28 cellular contexts compared by ENCODE assay signal in the genomic region with DNA sequence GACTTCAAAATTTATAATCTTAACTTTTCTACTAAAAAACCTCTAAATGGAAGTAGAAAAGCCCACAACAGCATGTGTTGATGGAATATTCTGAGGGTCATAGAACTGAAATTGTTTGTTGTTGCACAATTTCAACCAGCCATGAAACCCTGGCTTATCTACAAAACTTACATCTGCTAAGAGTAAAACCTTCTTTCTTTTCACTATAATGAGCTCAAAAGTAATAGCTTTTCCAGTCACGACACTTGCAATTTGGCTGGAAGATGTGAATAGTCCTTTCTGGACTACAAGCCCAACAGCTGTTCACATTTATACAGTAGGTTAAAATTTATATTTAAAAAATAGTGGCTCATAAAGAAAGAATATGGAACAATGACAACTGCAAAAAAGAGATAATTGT.
"Had no signal": no experiment of that assay in that cellular context is flagged by ENCODE, and none has a peak within 500 bp of the region (broad histone marks: within the 10 kb centered on the region; RNA-seq: fewer than 3 reads in every experiment).

No MANE protein-coding gene starts in this region.

- H3K9me3 Mint-ChIP-seq: activated CD4-positive, alpha-beta memory T cell treated with anti-CD3 and anti-CD28 coated beads, Interleukin-2, amount 10 ng/mL, durations not matched to agents 7 days and 5 days; activated CD4-positive, alpha-beta T cell treated with anti-CD3 and anti-CD28 coated beads, Interleukin-2, amount 10 ng/mL, durations not matched to agents 7 days and 5 days; activated naive CD4-positive, alpha-beta T cell treated with anti-CD3 and anti-CD28 coated beads, Interleukin-2, amount 10 ng/mL, durations not matched to agents 7 days and 5 days; activated naive CD4-positive, alpha-beta T cell treated with anti-CD3 and anti-CD28 coated beads, Interleukin-2, amount 50 U/mL, for 72 hours; activated T-cell treated with anti-CD3 and anti-CD28 coated beads, Interleukin-2, amount 50 U/mL, for 24 hours; activated T-cell treated with anti-CD3 and anti-CD28 coated beads, Interleukin-2, amount 50 U/mL, for 72 hours; central memory CD8-positive, alpha-beta T cell; dendritic cell treated with granulocyte-macrophage colony-stimulating factor and Interleukin-4, amounts not matched to agents 40 ng/mL and 50 ng/mL, for 4 days; endodermal cell had no signal

- ATAC-seq: activated naive CD4-positive, alpha-beta T cell treated with anti-CD3 and anti-CD28 coated beads, Interleukin-2, amount 50 U/mL, for 72 hours; activated T-cell treated with anti-CD3 and anti-CD28 coated beads, Interleukin-2, amount 50 U/mL, for 72 hours had no signal

- H3K4me1 Mint-ChIP-seq: activated CD4-positive, alpha-beta memory T cell treated with anti-CD3 and anti-CD28 coated beads, Interleukin-2, amount 10 ng/mL, durations not matched to agents 7 days and 5 days; activated CD4-positive, alpha-beta T cell treated with anti-CD3 and anti-CD28 coated beads, Interleukin-2, amount 10 ng/mL, durations not matched to agents 7 days and 5 days; activated naive CD4-positive, alpha-beta T cell treated with anti-CD3 and anti-CD28 coated beads, Interleukin-2, amount 10 ng/mL, durations not matched to agents 7 days and 5 days; activated naive CD8-positive, alpha-beta T cell treated with anti-CD3 and anti-CD28 coated beads, Interleukin-2, amount 10 ng/mL, durations not matched to agents 7 days and 5 days; central memory CD8-positive, alpha-beta T cell had no signal

- H3K27me3 ChIP-seq: brain microvascular endothelial cell, esophagus muscularis mucosa had no signal

- H3K9me3 ChIP-seq: esophagus muscularis mucosa had no signal

- H3K36me3 Mint-ChIP-seq: activated naive CD4-positive, alpha-beta T cell treated with anti-CD3 and anti-CD28 coated beads, Interleukin-2, amount 10 ng/mL, durations not matched to agents 7 days and 5 days; activated naive CD4-positive, alpha-beta T cell treated with anti-CD3 and anti-CD28 coated beads, Interleukin-2, amount 50 U/mL, for 72 hours; activated naive CD8-positive, alpha-beta T cell treated with anti-CD3 and anti-CD28 coated beads, Interleukin-2, amount 10 ng/mL, durations not matched to agents 7 days and 5 days had no signal

- H3K36me3 ChIP-seq: brain microvascular endothelial cell, esophagus muscularis mucosa had no signal

- H3K4me3 ChIP-seq: coronary artery, dorsolateral prefrontal cortex, esophagus muscularis mucosa had no signal

- H3K27ac Mint-ChIP-seq: activated CD4-positive, alpha-beta memory T cell treated with anti-CD3 and anti-CD28 coated beads, Interleukin-2, amount 10 ng/mL, durations not matched to agents 7 days and 5 days; activated CD4-positive, alpha-beta T cell treated with anti-CD3 and anti-CD28 coated beads, Interleukin-2, amount 10 ng/mL, durations not matched to agents 7 days and 5 days; activated naive CD4-positive, alpha-beta T cell treated with anti-CD3 and anti-CD28 coated beads, Interleukin-2, amount 10 ng/mL, durations not matched to agents 7 days and 5 days; activated naive CD4-positive, alpha-beta T cell treated with anti-CD3 and anti-CD28 coated beads, Interleukin-2, amount 50 U/mL, for 72 hours; activated naive CD8-positive, alpha-beta T cell treated with anti-CD3 and anti-CD28 coated beads, Interleukin-2, amount 10 ng/mL, durations not matched to agents 7 days and 5 days; activated T-cell treated with anti-CD3 and anti-CD28 coated beads, Interleukin-2, amount 50 U/mL, for 24 hours; activated T-cell treated with anti-CD3 and anti-CD28 coated beads, Interleukin-2, amount 50 U/mL, for 72 hours; dendritic cell treated with granulocyte-macrophage colony-stimulating factor and Interleukin-4, amounts not matched to agents 40 ng/mL and 50 ng/mL, for 4 days; endodermal cell had no signal

- H3K4me1 ChIP-seq: esophagus muscularis mucosa had no signal

- H3K4me3 Mint-ChIP-seq: activated CD4-positive, alpha-beta memory T cell treated with anti-CD3 and anti-CD28 coated beads, Interleukin-2, amount 10 ng/mL, durations not matched to agents 7 days and 5 days; activated CD4-positive, alpha-beta T cell treated with anti-CD3 and anti-CD28 coated beads, Interleukin-2, amount 10 ng/mL, durations not matched to agents 7 days and 5 days; activated naive CD4-positive, alpha-beta T cell treated with anti-CD3 and anti-CD28 coated beads, Interleukin-2, amount 10 ng/mL, durations not matched to agents 7 days and 5 days; activated naive CD8-positive, alpha-beta T cell treated with anti-CD3 and anti-CD28 coated beads, Interleukin-2, amount 10 ng/mL, durations not matched to agents 7 days and 5 days; activated T-cell treated with anti-CD3 and anti-CD28 coated beads, Interleukin-2, amount 50 U/mL, for 24 hours; activated T-cell treated with anti-CD3 and anti-CD28 coated beads, Interleukin-2, amount 50 U/mL, for 72 hours; central memory CD8-positive, alpha-beta T cell; dendritic cell treated with granulocyte-macrophage colony-stimulating factor and Interleukin-4, amounts not matched to agents 40 ng/mL and 50 ng/mL, for 4 days; endodermal cell had no signal

- DNase-seq: activated CD4-positive, alpha-beta memory T cell treated with anti-CD3 and anti-CD28 coated beads, Interleukin-2, amount 10 ng/mL, durations not matched to agents 7 days and 5 days; activated CD4-positive, alpha-beta T cell treated with anti-CD3 and anti-CD28 coated beads for 1 hour; activated CD4-positive, alpha-beta T cell treated with anti-CD3 and anti-CD28 coated beads for 4 hours; activated CD4-positive, alpha-beta T cell treated with anti-CD3 and anti-CD28 coated beads, Interleukin-2, amount 10 ng/mL, durations not matched to agents 7 days and 5 days; activated CD4-positive, alpha-beta T cell treated with anti-CD3 and anti-CD28 coated beads, Interleukin-2, amount 50 U/mL, for 4 hours; activated CD8-positive, alpha-beta memory T cell treated with anti-CD3 and anti-CD28 coated beads, Interleukin-2, amount 50 U/mL, for 48 hours; activated gamma-delta T cell; activated naive CD4-positive, alpha-beta T cell; activated naive CD4-positive, alpha-beta T cell treated with anti-CD3 and anti-CD28 coated beads, Interleukin-2, amount 10 ng/mL, durations not matched to agents 7 days and 5 days; activated naive CD8-positive, alpha-beta T cell treated with anti-CD3 and anti-CD28 coated beads, Interleukin-2, amount 10 ng/mL, durations not matched to agents 7 days and 5 days; activated T-cell treated with anti-CD3 and anti-CD28 coated beads for 4 hours; activated T-cell treated with anti-CD3 and anti-CD28 coated beads, Interleukin-2, amount 50 U/mL, for 24 hours; activated T-cell treated with anti-CD3 and anti-CD28 coated beads, Interleukin-2, amount 50 U/mL, for 72 hours; amniotic stem cell; anterior cingulate cortex; brain microvascular endothelial cell; dorsolateral prefrontal cortex; effector memory CD4-positive, alpha-beta T cell; endodermal cell; erythroblast; foreskin fibroblast; head of caudate nucleus; hippocampal formation had no signal

- H3K27me3 Mint-ChIP-seq: activated naive CD8-positive, alpha-beta T cell treated with anti-CD3 and anti-CD28 coated beads, Interleukin-2, amount 10 ng/mL, durations not matched to agents 7 days and 5 days; central memory CD8-positive, alpha-beta T cell had no signal
